Comparison of ENCODE assay signal across 8 cellular contexts in the genomic region with DNA sequence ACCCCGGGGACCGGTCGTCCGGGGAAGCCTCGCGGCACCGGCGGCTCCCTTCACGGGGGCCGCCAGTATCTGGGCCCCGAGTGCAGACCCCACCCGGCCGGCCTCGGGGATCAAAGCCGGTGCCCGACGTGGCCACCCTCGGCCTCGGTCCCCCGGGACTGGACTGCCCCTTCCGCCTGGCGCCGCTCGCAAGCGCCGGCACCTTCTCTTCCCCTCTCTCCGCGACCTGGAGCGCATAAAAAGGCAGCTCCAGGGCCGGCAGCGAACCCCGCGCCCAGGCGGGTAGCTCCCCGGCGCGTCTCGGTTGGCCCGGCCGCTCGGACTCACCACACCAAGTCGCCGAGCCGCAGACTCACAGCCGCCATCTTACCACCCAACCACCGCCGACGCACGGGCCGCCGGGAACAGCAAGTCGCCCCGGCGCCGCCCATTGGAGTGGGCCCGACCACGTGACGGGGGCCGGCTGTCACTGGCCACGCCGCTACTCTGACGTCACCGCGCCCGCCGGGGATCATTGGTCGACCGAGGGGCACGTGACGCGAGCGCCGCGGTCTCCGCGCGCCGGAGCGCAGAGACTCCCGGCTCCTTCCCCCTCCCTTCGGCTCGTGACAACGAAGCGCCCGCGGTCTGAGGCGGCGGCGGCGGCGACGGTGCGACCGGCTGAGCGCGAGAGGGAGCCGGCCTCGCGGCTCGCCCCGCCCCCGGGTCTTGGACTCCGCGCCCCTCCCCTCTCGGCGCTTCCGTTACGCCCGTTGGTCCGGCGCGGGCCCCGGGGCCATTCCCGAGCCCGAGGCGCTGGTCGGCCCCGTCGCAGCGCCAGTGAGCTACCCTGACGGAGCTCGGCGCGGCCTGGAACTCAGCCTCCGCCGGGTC. TPM values are rescaled to one million over a fixed set of nuclear protein-coding genes. Genes with fewer than 3 reads are reported as not detected.
DNase-seq lines count a peak whose midpoint lies in the region; ATAC-seq and TF ChIP-seq lines count a peak whose summit lies in the region.

Gene GLYR1 (minus strand): TSS at position 388 of the 873 bp plus-strand sequence. CDS start 23 bp downstream, at position 365.
A gene with protein sequence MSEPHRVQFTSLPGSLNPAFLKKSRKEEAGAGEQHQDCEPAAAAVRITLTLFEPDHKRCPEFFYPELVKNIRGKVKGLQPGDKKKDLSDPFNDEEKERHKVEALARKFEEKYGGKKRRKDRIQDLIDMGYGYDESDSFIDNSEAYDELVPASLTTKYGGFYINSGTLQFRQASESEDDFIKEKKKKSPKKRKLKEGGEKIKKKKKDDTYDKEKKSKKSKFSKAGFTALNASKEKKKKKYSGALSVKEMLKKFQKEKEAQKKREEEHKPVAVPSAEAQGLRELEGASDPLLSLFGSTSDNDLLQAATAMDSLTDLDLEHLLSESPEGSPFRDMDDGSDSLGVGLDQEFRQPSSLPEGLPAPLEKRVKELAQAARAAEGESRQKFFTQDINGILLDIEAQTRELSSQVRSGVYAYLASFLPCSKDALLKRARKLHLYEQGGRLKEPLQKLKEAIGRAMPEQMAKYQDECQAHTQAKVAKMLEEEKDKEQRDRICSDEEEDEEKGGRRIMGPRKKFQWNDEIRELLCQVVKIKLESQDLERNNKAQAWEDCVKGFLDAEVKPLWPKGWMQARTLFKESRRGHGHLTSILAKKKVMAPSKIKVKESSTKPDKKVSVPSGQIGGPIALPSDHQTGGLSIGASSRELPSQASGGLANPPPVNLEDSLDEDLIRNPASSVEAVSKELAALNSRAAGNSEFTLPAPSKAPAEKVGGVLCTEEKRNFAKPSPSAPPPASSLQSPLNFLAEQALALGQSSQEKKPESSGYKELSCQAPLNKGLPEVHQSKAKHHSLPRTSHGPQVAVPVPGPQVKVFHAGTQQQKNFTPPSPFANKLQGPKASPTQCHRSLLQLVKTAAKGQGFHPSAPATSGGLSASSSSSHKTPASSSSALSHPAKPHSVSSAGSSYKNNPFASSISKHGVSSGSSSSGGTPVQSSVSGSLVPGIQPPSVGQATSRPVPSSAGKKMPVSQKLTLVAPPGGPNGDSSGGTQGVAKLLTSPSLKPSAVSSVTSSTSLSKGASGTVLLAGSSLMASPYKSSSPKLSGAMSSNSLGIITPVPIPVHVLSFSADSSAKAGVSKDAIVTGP (N-terminal part only) (plus strand): TSS at position 581 of the 873 bp plus-strand sequence. CDS start 5,437 bp downstream, outside the sequence.

- no peaks in the 10 kb centered on the region for H3K27me3 Mint-ChIP-seq in endodermal cell (ENCODE audit: insufficient read depth)

- 0 to 1% methylated on average over 34 to 126 of the region's 126 CpGs for WGBS in endodermal cell (ENCODE audit: insufficient coverage in 1 of 2, insufficient read length in 1 of 2), 2 experiments

- H3K4me1 ChIP-seq in NT2/D1 (ENCODE audit: insufficient read depth, insufficient read length) (no peaks in the 10 kb centered on the region), endodermal cell (ENCODE audit: control insufficient read depth, insufficient read depth, low read length) (no peaks in the 10 kb centered on the region)

- H3K36me3 ChIP-seq in NT2/D1 (ENCODE audit: insufficient read depth, insufficient read length, low read length) (peaks cover 49% of the 10 kb centered on the region), endodermal cell (ENCODE audit: control insufficient read depth, insufficient read depth, low read length) (peaks cover 34% of the 10 kb centered on the region)

- H3K9ac ChIP-seq in NT2/D1 (ENCODE audit: insufficient read length, low read depth), result peak within 1 kb of the TSS; percentile 96
- peak within 1 kb of the TSS; percentile 91 for H3K9ac ChIP-seq in endodermal cell (ENCODE audit: extremely low read depth, low read length, poor library complexity, severe bottlenecking)

- DNase-seq in COR-L47 (lab: John Stamatoyannopoulos, UW) (peak; percentile 97), HUDEP-2 (lab: John Stamatoyannopoulos, UW; ENCODE audit: unreplicated experiment in 76 of 76) (peak in 75 of 76 experiments; percentile 38 to 99 (median 95)), NT2/D1 (ENCODE audit: low read depth, low spot score) (peak; percentile 99), endodermal cell (peak; percentile 99), mesenteric fat pad (ENCODE audit: low spot score) (peak; percentile 100)
- DNase-seq in activated CD8-positive, alpha-beta memory T cell treated with anti-CD3 and anti-CD28 coated beads, Interleukin-2, amount 50 U/mL, for 1 hour (ENCODE audit: extremely low read depth), result peak; percentile 98
- peak; percentile 99 for DNase-seq in stimulated activated CD8-positive, alpha-beta memory T cell treated with anti-CD3 and anti-CD28 coated beads, Interleukin-15, amount 100 ng/mL, for 24 hours (ENCODE audit: low read depth)

- H3K9me3 Mint-ChIP-seq in endodermal cell, result no peaks in the 10 kb centered on the region

- H3K27me3 ChIP-seq in NT2/D1 (ENCODE audit: insufficient read depth, insufficient read length), result no peaks in the 10 kb centered on the region
- no peaks in the 10 kb centered on the region for H3K27me3 ChIP-seq in endodermal cell (ENCODE audit: control insufficient read depth, insufficient read depth, low read length, poor library complexity, severe bottlenecking)

- peak; percentile 83 for ATAC-seq in GM21381 (IDR thresholded peaks at IDR 0.05; ENCODE audit: unreplicated experiment)

- no peak for TF ChIP-seq CTCF in endodermal cell (conservative IDR thresholded peaks at IDR 0.05)

- H3K4me3 ChIP-seq in NT2/D1 (ENCODE audit: insufficient read length, low read depth), result peak within 1 kb of the TSS; percentile 90
- peak within 1 kb of the TSS; percentile 98 for H3K4me3 ChIP-seq in endodermal cell (ENCODE audit: low read length)

- no peaks in the 10 kb centered on the region for H3K9me3 ChIP-seq in NT2/D1 (ENCODE audit: insufficient read depth, low read length)
- no peaks in the 10 kb centered on the region for H3K9me3 ChIP-seq in endodermal cell (ENCODE audit: control insufficient read depth, low read length)

- H3K27ac ChIP-seq in endodermal cell (ENCODE audit: low read depth, low read length), result peak within 1 kb of the TSS; percentile 87

- peaks cover 30% of the 10 kb centered on the region for H3K36me3 Mint-ChIP-seq in endodermal cell (ENCODE audit: low read depth)

- peak within 1 kb of the TSS; percentile 76 for H3K4me3 Mint-ChIP-seq in endodermal cell

- peak within 1 kb of the TSS; percentile 94 for H3K27ac Mint-ChIP-seq in endodermal cell

- peaks cover 34% of the 10 kb centered on the region for H3K4me1 Mint-ChIP-seq in endodermal cell

RNA-seq across cellular contexts. Expression of gene GLYR1, which starts in this region (rescaled TPM):
- 100 to 1,000 TPM in 1 of 2 donors, 10 to 100 TPM in 1; 99.3 to 108 TPM for total RNA-seq in endodermal cell
- 65.6 TPM for polyA plus RNA-seq in endodermal cell (2013, experiment 1 of 2)
- 61.7 TPM for polyA plus RNA-seq in endodermal cell (2013, experiment 2 of 2)
- total RNA-seq in mesenteric fat pad, result 86.6 TPM

RNA-seq across cellular contexts. Expression of the second gene that starts in this region (rescaled TPM):
- total RNA-seq in endodermal cell (10 to 100 TPM; 36.8 to 46.7 TPM), mesenteric fat pad (54.3 TPM)
- 26.9 TPM for polyA plus RNA-seq in endodermal cell (2013, experiment 1 of 2)
- polyA plus RNA-seq in endodermal cell (2013, experiment 2 of 2), result 28.6 TPM

Comparison
In these comparisons a context has a peak if more than half of its experiments do, and no peak if none do; other contexts are left out.
1. Peak in every context shown above with its lines: DNase-seq, ATAC-seq, H3K4me3 ChIP-seq and H3K27ac ChIP-seq.